ENCODE assay signal across 23 cellular contexts in genomic region chr2:177885828-177886466, GRCh38.
"Had no signal": no experiment of that assay in that cellular context is flagged by ENCODE, and none has a peak within 500 bp of the region (broad histone marks: within the 10 kb centered on the region; RNA-seq: fewer than 3 reads in every experiment).

No MANE protein-coding gene starts in this region.

- H3K9me3 ChIP-seq: ovary, tibial nerve had no signal

- H3K4me3 ChIP-seq: coronary artery, heart left ventricle, neural progenitor cell, ovary, right atrium auricular region, spleen, tibial nerve had no signal

- ATAC-seq: foreskin keratinocyte; heart left ventricle; left lobe of liver; natural killer cell treated with Interleukin-12 subunit alpha and Interleukin-12 subunit beta and Interleukin-15 and Interleukin-18, amount 100 ng/mL, for 72 hours; stimulated activated memory B cell treated with anti-CD40 and anti-IgM and Interleukin-4, amounts not matched to agents 10 μg/mL and 1 μg/mL and 100 μg/mL, for 72 hours had no signal

- FAIRE-seq: endothelial cell of umbilical vein, islet of Langerhans had no signal

- H3K27me3 ChIP-seq: heart left ventricle, neural progenitor cell, ovary, right atrium auricular region, spleen, tibial nerve had no signal

- H3K36me3 ChIP-seq: heart left ventricle, neural progenitor cell, ovary, right atrium auricular region, spleen, tibial nerve had no signal

- DNase-seq: caudate nucleus; effector CD4-positive, alpha-beta T cell; endodermal cell; erythroblast; foreskin keratinocyte; heart left ventricle; hippocampal formation; mammary epithelial cell; nucleus accumbens; ovary; spleen; stimulated activated CD4-positive, alpha-beta T cell treated with anti-CD3 and anti-CD28 coated beads, Interleukin-15, amount 100 ng/mL, for 24 hours; stimulated activated CD4-positive, alpha-beta T cell treated with anti-CD3 and anti-CD28 coated beads, Interleukin-1b, Interleukin-23, amount 100 ng/mL, for 48 hours; stimulated activated CD4-positive, alpha-beta T cell treated with anti-CD3 and anti-CD28 coated beads, Interleukin-4, amount 100 ng/mL, for 24 hours had no signal

- H3K4me1 ChIP-seq: foreskin keratinocyte, neural progenitor cell, spleen had no signal

- H3K9ac ChIP-seq: neural progenitor cell had no signal

- H3K27ac ChIP-seq: coronary artery, foreskin keratinocyte, neural progenitor cell, ovary, right atrium auricular region, spleen, tibial nerve had no signal
